In the genomic region with DNA sequence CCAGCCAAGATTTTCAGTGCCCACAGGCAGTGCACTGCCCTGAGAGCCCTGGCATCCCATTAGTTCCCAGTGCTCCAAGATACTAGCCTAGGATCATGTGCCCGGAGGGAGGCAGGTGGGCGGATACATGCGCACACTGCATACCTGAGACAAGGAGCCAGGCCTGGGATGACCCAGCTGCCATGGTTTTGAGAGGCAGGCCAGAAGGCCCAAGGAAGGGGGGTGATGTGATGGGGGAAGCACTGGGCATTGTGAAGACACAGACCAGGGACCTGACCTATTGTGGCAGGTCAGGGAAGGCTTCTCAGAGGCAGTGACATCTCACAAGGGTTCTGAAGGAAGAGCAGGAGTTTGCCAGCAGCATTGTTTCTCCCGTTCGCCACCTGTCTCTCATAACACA, we compare ENCODE assay signal across 8 cellular contexts. TPM values are rescaled to one million over a fixed set of nuclear protein-coding genes. Genes with fewer than 3 reads are reported as not detected.
DNase-seq lines count a peak whose midpoint lies in the region; ATAC-seq and TF ChIP-seq lines count a peak whose summit lies in the region.

No MANE protein-coding gene starts in this region.

- H3K27ac Mint-ChIP-seq in activated naive CD8-positive, alpha-beta T cell = peak overlapping the region; percentile 98
- H3K27ac Mint-ChIP-seq in type B pancreatic cell = peak overlapping the region; percentile 90

- TF ChIP-seq CTCF in left lung (IDR thresholded peaks at IDR 0.05) (no peak), type B pancreatic cell (conservative IDR thresholded peaks at IDR 0.05) (no peak)

- H3K9me3 Mint-ChIP-seq in activated naive CD8-positive, alpha-beta T cell (ENCODE audit: low read depth) = no peaks in the 10 kb centered on the region
- H3K9me3 Mint-ChIP-seq in type B pancreatic cell = no peaks in the 10 kb centered on the region

- no peaks in the 10 kb centered on the region for H3K27me3 Mint-ChIP-seq in activated naive CD8-positive, alpha-beta T cell
- H3K27me3 Mint-ChIP-seq in type B pancreatic cell = peaks cover 11% of the 10 kb centered on the region

- H3K4me3 Mint-ChIP-seq in activated naive CD8-positive, alpha-beta T cell = peak overlapping the region; percentile 99
- peak overlapping the region; percentile 80 for H3K4me3 Mint-ChIP-seq in type B pancreatic cell

- H3K4me3 ChIP-seq in right cardiac atrium (ENCODE audit: low read length) (no peak overlapping the region), left lung (peak overlapping the region; percentile 82 to 94)

- 96% methylated on average over 5 of the region's 5 CpGs for WGBS in right cardiac atrium

- peaks cover 7 to 71% of the 10 kb centered on the region in 2 donors for H3K36me3 ChIP-seq in left lung

- H3K4me1 ChIP-seq in right cardiac atrium (ENCODE audit: control insufficient read depth, insufficient read depth, low read length) (peaks cover 28% of the 10 kb centered on the region), left lung (peaks cover 55 to 84% of the 10 kb centered on the region in 2 donors)

- H3K27me3 ChIP-seq in right cardiac atrium (ENCODE audit: control insufficient read depth, insufficient read depth) (no peaks in the 10 kb centered on the region), left lung (no peaks in the 10 kb centered on the region)

- H3K9me3 ChIP-seq in right cardiac atrium (ENCODE audit: control insufficient read depth, low read length) (no peaks in the 10 kb centered on the region), left lung (no peaks in the 10 kb centered on the region)

- peaks cover 41% of the 10 kb centered on the region for H3K4me1 Mint-ChIP-seq in activated naive CD8-positive, alpha-beta T cell (ENCODE audit: low read depth)
- peaks cover 15% of the 10 kb centered on the region for H3K4me1 Mint-ChIP-seq in type B pancreatic cell (ENCODE audit: unreplicated experiment)

- intact Hi-C loops in Right ventricle myocardium inferior (cut with DNase I) = loop anchor here (10.0 kb wide), 1 partner anchor 77 kb away; the partner anchor contains the start of genes DNALI1 and SNIP1
- intact Hi-C loops in right cardiac atrium (cut with DNase I) = no loop called here
- intact Hi-C loops in left lung (cut with DNase I) = no loop called here

- H3K27ac ChIP-seq in right cardiac atrium (ENCODE audit: low read length) = no peak overlapping the region
- H3K27ac ChIP-seq in left lung = peak overlapping the region; percentile 94 to 96

- peaks cover 22% of the 10 kb centered on the region for H3K36me3 Mint-ChIP-seq in activated naive CD8-positive, alpha-beta T cell
- H3K36me3 Mint-ChIP-seq in type B pancreatic cell = no peaks in the 10 kb centered on the region

- ATAC-seq in Right ventricle myocardium inferior (no peak), right cardiac atrium (no peak), left lung (no peak), HG02973 (IDR thresholded peaks at IDR 0.05; ENCODE audit: unreplicated experiment) (no peak), HG03342 (IDR thresholded peaks at IDR 0.05; ENCODE audit: unreplicated experiment) (no peak)

- peak; percentile 39 for DNase-seq in Right ventricle myocardium inferior (ENCODE audit: missing footprints)
- DNase-seq in right cardiac atrium = no peak
- peak in 1 of 2 donors; percentile 36 for DNase-seq in left lung
- no peak for DNase-seq in type B pancreatic cell (ENCODE audit: extremely low spot score, unreplicated experiment)
- no peak for DNase-seq in NCI-H1417 treated with DMSO at 0.1 percent for 48 hours (lab: John Stamatoyannopoulos, UW)

RNA-seq across cellular contexts. Expression of gene ZC3H12A, which starts 3.6 kb away (rescaled TPM):
- total RNA-seq in Right ventricle myocardium inferior (4.3 TPM), right cardiac atrium (10 to 100 TPM in 1 of 4 donors, 1 to 10 TPM in 3; 6.0 to 15.1 (median 8.1) TPM), left lung (10 to 100 TPM; 10.2 to 28.0 TPM), type B pancreatic cell (ENCODE audit: low replicate concordance) (6.0 and 18.3 TPM in 2 replicates)
- polyA plus RNA-seq in right cardiac atrium = 7.2 TPM

RNA-seq across cellular contexts. Expression of gene MEAF6, which starts 36.6 kb away (rescaled TPM):
- total RNA-seq in Right ventricle myocardium inferior (35.9 TPM), right cardiac atrium (10 to 100 TPM; 35.0 to 40.1 (median 39.2) TPM), left lung (10 to 100 TPM; 47.7 to 56.0 TPM), type B pancreatic cell (ENCODE audit: low replicate concordance) (65.7 and 79.9 TPM in 2 replicates)
- 32.7 TPM for polyA plus RNA-seq in right cardiac atrium
